ENCODE assay signal across 8 cellular contexts in the genomic region with DNA sequence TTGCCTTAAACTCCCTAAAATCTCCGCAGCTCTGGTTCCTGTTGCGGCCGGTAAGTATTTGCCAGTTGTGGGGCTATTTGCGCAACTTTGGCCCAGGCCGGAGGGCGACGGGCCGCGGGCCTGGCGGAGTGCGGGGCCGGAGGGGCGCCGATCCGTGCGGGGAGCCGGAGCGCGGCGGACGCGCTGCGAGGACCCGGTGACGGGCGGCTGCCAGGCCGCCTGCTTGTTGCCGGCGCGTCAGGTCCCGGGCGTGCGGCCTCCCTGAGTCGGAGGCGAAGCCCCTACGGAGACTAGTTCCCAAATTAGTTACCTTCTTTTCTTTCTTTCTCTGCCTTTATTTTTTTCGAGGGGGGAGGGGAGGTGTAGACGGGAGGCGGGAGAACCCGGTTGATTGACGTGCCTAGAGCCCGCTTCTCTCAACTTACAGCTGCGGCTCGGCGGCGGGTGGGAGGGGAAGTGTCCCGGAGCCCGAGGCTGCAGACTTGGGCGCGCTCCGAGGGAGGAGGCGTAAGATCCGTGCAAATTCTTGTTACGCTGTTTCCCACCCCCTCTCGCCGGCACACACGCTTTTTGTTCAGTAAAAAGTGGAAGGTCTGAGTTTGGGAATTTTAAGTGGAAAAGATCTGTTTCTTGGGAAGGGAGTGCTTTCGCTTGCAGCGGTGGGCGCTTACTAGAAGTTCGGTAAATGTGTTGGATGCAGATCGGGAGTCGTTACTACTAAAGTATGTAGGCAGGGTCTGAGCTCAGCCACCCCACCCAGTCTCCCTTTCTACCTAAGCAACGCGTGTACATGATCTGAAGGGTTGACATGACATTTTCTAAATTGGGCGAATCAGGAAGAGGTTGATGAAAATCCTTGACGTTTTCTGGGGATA. TPM values are rescaled to one million over a fixed set of nuclear protein-coding genes. Genes with fewer than 3 reads are reported as not detected.
DNase-seq lines count a peak whose midpoint lies in the region; ATAC-seq and TF ChIP-seq lines count a peak whose summit lies in the region.

No MANE protein-coding gene starts in this region.

- TF ChIP-seq CTCF in left ventricle myocardium inferior (IDR thresholded peaks at IDR 0.05; ENCODE audit: borderline replicate concordance) = no peak
- no peak for TF ChIP-seq CTCF in transverse colon (IDR thresholded peaks at IDR 0.05)

- peak; percentile 90 for DNase-seq in EL
- DNase-seq in NCI-H1436 treated with DMSO at 0.1 percent for 48 hours (lab: John Stamatoyannopoulos, UW) = peak; percentile 48
- DNase-seq in T-helper 1 cell = peak; percentile 71 to 91 (median 81)
- DNase-seq in amniotic epithelial cell (ENCODE audit: low read depth) = peak; percentile 81
- peak; percentile 92 for DNase-seq in left ventricle myocardium inferior
- DNase-seq in posterior cingulate gyrus = peak; percentile 77 to 97 (median 84)
- peak; percentile 92 for DNase-seq in transverse colon

- H3K27ac ChIP-seq in left ventricle myocardium inferior (replicated peaks) = peak overlapping the region; percentile 100
- H3K27ac ChIP-seq in transverse colon = peak overlapping the region; percentile 98 to 100 (median 100)

- H3K9me3 ChIP-seq in left ventricle myocardium inferior (replicated peaks) = no peaks in the 10 kb centered on the region
- no peaks in the 10 kb centered on the region for H3K9me3 ChIP-seq in transverse colon

- no peaks in the 10 kb centered on the region for H3K27me3 ChIP-seq in left ventricle myocardium inferior (ENCODE audit: low read depth)
- H3K27me3 ChIP-seq in transverse colon = no peaks in the 10 kb centered on the region

- in situ Hi-C loops in transverse colon (cut with MboI; ENCODE audit: low pct_ligation_motif_present in 1 of 4, low pct_unique_long_range_greater_than_20kb in 1 of 4, low sequenced_read_pairs in 3 of 4) = no loop called here

- no peak for TF ChIP-seq EP300 in transverse colon (IDR thresholded peaks at IDR 0.05; ENCODE audit: low read depth)

- H3K4me3 ChIP-seq in left ventricle myocardium inferior = peak overlapping the region; percentile 95
- peak overlapping the region; percentile 71 to 92 (median 74) for H3K4me3 ChIP-seq in transverse colon

- no peak for TF ChIP-seq POLR2A in transverse colon (IDR thresholded peaks at IDR 0.05)

- H3K4me1 ChIP-seq in left ventricle myocardium inferior (peaks cover 96% of the 10 kb centered on the region), transverse colon (peaks cover 11 to 69% (median 50%) of the 10 kb centered on the region in 4 donors)

- ATAC-seq in HG02588 (IDR thresholded peaks at IDR 0.05; ENCODE audit: unreplicated experiment) = peak; percentile 25

- WGBS in transverse colon (ENCODE audit: low coverage in 1 of 2), 2 donors = 0% methylated on average over 15 to 66 of the region's 67 CpGs

- intact Hi-C loops in left ventricle myocardium inferior (cut with micrococcal nuclease) = no loop called here
- intact Hi-C loops in posterior cingulate gyrus (cut with DNase I) = loop anchor here (5.0 to 10.0 kb wide), 2 partner anchors 37 to 130 kb away; a partner anchor contains a TSS
- intact Hi-C loops in transverse colon (cut with DNase I; ENCODE audit: low total_unique reads) = no loop called here

- H3K36me3 ChIP-seq in left ventricle myocardium inferior = no peaks in the 10 kb centered on the region
- no peaks in the 10 kb centered on the region for H3K36me3 ChIP-seq in transverse colon

RNA-seq across cellular contexts. Expression of a gene that starts 0.6 kb away (rescaled TPM):
- 25.9 TPM for total RNA-seq in left ventricle myocardium inferior
- 10 to 100 TPM; 18.3 to 51.4 (median 34.3) TPM for total RNA-seq in transverse colon

RNA-seq across cellular contexts. Expression of a gene that starts 1.5 kb away (rescaled TPM):
- total RNA-seq in left ventricle myocardium inferior (20.8 TPM), transverse colon (10 to 100 TPM in 1 of 4 donors, 1 to 10 TPM in 3; 4.8 to 10.2 (median 5.6) TPM)

RNA-seq across cellular contexts. Expression of a gene that starts 35.4 kb away (rescaled TPM):
- total RNA-seq in left ventricle myocardium inferior (34.0 TPM), transverse colon (10 to 100 TPM; 28.1 to 61.5 (median 42.1) TPM)

RNA-seq across cellular contexts. Expression of a gene that starts 39.8 kb away (rescaled TPM):
- total RNA-seq in left ventricle myocardium inferior (0.19 TPM), transverse colon (1 to 10 TPM in 3 of 4 donors, under 1 TPM in 1; 1.00 to 5.2 (median 2.1) TPM)

RNA-seq across cellular contexts. Expression of a gene that starts 44.6 kb away (rescaled TPM):
- total RNA-seq in left ventricle myocardium inferior (0.36 TPM), transverse colon (10 to 100 TPM in 1 of 4 donors, 1 to 10 TPM in 3; 2.4 to 11.2 (median 9.1) TPM)

Comparison
In these comparisons a context has a peak if more than half of its experiments do, and no peak if none do; other contexts are left out.
1. Peak in every context shown above with its lines: DNase-seq, ATAC-seq, H3K4me3 ChIP-seq and H3K27ac ChIP-seq.